1 cellular context compared by ENCODE assay signal in genomic region chr6:43509142-43509983, GRCh38.
TF ChIP-seq lines count a peak whose summit lies in the region.

No MANE protein-coding gene starts in this region.

TF ChIP-seq in SK-N-SH, 30 proteins besides CTCF, POLR2A, EP300 and RAD21 (continued from another document):
- TF ChIP-seq, protein P1, sequence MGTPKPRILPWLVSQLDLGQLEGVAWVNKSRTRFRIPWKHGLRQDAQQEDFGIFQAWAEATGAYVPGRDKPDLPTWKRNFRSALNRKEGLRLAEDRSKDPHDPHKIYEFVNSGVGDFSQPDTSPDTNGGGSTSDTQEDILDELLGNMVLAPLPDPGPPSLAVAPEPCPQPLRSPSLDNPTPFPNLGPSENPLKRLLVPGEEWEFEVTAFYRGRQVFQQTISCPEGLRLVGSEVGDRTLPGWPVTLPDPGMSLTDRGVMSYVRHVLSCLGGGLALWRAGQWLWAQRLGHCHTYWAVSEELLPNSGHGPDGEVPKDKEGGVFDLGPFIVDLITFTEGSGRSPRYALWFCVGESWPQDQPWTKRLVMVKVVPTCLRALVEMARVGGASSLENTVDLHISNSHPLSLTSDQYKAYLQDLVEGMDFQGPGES (IDR thresholded peaks at IDR 0.05; ENCODE audit: low read depth, low read length), result no peak
- no peak for TF ChIP-seq YY1 (IDR thresholded peaks at IDR 0.05; ENCODE audit: low read depth)
- TF ChIP-seq, protein P2, sequence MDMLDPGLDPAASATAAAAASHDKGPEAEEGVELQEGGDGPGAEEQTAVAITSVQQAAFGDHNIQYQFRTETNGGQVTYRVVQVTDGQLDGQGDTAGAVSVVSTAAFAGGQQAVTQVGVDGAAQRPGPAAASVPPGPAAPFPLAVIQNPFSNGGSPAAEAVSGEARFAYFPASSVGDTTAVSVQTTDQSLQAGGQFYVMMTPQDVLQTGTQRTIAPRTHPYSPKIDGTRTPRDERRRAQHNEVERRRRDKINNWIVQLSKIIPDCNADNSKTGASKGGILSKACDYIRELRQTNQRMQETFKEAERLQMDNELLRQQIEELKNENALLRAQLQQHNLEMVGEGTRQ (IDR thresholded peaks at IDR 0.05; ENCODE audit: borderline replicate concordance, low read depth, low read length), result no peak
